Comparison of ENCODE assay signal across 22 cellular contexts in the genomic region with DNA sequence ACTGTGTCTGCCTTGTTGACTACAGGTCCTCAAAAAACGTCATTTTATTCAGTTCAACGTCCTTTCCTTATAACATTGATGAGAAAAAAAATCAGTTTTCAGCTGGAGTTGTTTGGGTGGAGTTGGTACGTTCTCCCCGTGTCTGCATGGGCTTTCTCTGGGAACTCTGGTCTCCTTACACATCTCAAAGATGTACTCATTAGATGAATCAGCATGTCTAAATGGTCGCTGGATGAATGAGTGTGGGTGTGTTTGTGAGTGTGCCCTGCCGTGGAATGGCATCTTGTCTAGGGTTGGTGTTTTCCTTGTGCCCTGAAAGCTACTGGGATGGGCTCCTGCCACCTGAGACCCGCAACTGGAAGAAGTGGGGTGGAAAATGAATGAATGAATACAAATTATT.
"Had no signal": no experiment of that assay in that cellular context is flagged by ENCODE, and none has a peak within 500 bp of the region (broad histone marks: within the 10 kb centered on the region; RNA-seq: fewer than 3 reads in every experiment).

No MANE protein-coding gene starts in this region.

- H3K79me2 ChIP-seq: parathyroid adenoma had no signal

- H2AFZ ChIP-seq: parathyroid adenoma had no signal

- H3K9me3 Mint-ChIP-seq: central memory CD8-positive, alpha-beta T cell; nephron had no signal

- H3K4me3 Mint-ChIP-seq: central memory CD8-positive, alpha-beta T cell had no signal

- H3K9ac ChIP-seq: parathyroid adenoma had no signal

- H3K27ac ChIP-seq: parathyroid adenoma, psoas muscle, spleen, suprapubic skin, tibial artery had no signal

- H3K9me3 ChIP-seq: psoas muscle, spleen, suprapubic skin, tibial artery had no signal

- H3K4me3 ChIP-seq: psoas muscle, spleen, suprapubic skin, tibial artery had no signal

- H3K36me3 ChIP-seq: spleen, suprapubic skin, tibial artery had no signal

- DNase-seq: activated CD4-positive, alpha-beta T cell treated with anti-CD3 and anti-CD28 coated beads for 4 hours; activated CD4-positive, alpha-beta T cell treated with anti-CD3 and anti-CD28 coated beads, Interleukin-2, amount 50 U/mL, for 4 hours; activated CD8-positive, alpha-beta memory T cell treated with anti-CD3 and anti-CD28 coated beads for 24 hours; activated gamma-delta T cell; activated naive CD4-positive, alpha-beta T cell treated with anti-CD3 and anti-CD28 coated beads, Interleukin-2, amount 50 U/mL, for 16 hours; activated T-cell treated with anti-CD3 and anti-CD28 coated beads, Interleukin-2, amount 50 U/mL, for 1 hour; amniotic stem cell; dermis blood vessel endothelial cell; effector CD4-positive, alpha-beta T cell; head of caudate nucleus; hippocampal formation; left cardiac atrium; left ventricle myocardium superior; psoas muscle; spleen; stimulated activated naive CD4-positive, alpha-beta T cell; T-helper 2 cell; tibial artery had no signal
